11 cellular contexts compared by ENCODE assay signal in the genomic region with DNA sequence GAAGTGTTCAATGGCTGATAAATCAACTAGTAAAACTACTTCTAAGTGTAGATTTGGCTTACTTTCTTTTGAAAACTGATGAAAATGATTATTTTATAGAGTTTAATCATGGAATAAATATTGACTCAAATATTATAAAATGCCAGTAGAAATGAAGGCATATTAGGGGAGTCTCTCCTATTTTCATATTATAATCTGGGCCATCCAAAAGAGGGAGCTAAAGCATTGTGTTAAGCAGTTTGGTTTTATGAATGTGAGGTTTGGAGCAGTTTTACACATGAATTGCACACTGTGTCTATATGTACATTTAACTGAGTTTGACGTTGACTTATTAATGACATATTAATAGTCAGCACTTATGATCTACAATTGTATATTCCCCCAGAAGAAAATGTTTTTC. TPM values are rescaled to one million over a fixed set of nuclear protein-coding genes. Genes with fewer than 3 reads are reported as not detected.
DNase-seq lines count a peak whose midpoint lies in the region; ATAC-seq, FAIRE-seq and TF ChIP-seq lines count a peak whose summit lies in the region.
"Had no signal": no experiment of that assay in that cellular context is flagged by ENCODE, and none has a peak within 500 bp of the region (broad histone marks: within the 10 kb centered on the region; RNA-seq: fewer than 3 reads in every experiment).

No MANE protein-coding gene starts in this region.

- TF ChIP-seq CTCF in GM23338 (conservative IDR thresholded peaks at IDR 0.05; ENCODE audit: low read depth in 2 of 2) (peak; percentile 55 to 61), WTC11 (IDR thresholded peaks at IDR 0.05) (no peak), mucosa of descending colon (IDR thresholded peaks at IDR 0.05) (no peak)

- no peaks in the 10 kb centered on the region for H3K27me3 ChIP-seq in GM23338 (ENCODE audit: insufficient read depth)
- H3K27me3 ChIP-seq: Peyer's patch had no signal

- H3K4me2 ChIP-seq in GM23338, result no peak overlapping the region

- ATAC-seq in GM23338, result no peak
- ATAC-seq in WTC11, result no peak
- no peak for ATAC-seq in mucosa of descending colon
- ATAC-seq in GM19324 (IDR thresholded peaks at IDR 0.05; ENCODE audit: low FRiP score, unreplicated experiment), result no peak

- H3K4me1 Mint-ChIP-seq in GM23338, result no peaks in the 10 kb centered on the region
- H3K4me1 Mint-ChIP-seq in WTC11, result no peaks in the 10 kb centered on the region

- POLR2A ChIA-PET in WTC11 (lab: Charles Lee), result no interaction called here

- no peaks in the 10 kb centered on the region for H3F3A ChIP-seq in GM23338 (replicated peaks; ENCODE audit: low read depth)

- H3K27ac Mint-ChIP-seq in GM23338, result no peak overlapping the region
- no peak overlapping the region for H3K27ac Mint-ChIP-seq in WTC11

- H3K36me3 Mint-ChIP-seq in GM23338 (ENCODE audit: low read depth) (no peaks in the 10 kb centered on the region), WTC11 (no peaks in the 10 kb centered on the region)

- no peaks in the 10 kb centered on the region for H4K20me1 ChIP-seq in GM23338 (replicated peaks; ENCODE audit: insufficient read depth)

- H3K27ac ChIP-seq in GM23338 (ENCODE audit: low read depth), result no peak overlapping the region
- H3K27ac ChIP-seq: Peyer's patch had no signal

- FAIRE-seq in TTC549 (lab: Jason Lieb, UNC), result peak; percentile 80

- H3K9me2 ChIP-seq in GM23338 (ENCODE audit: insufficient read depth), result no peaks in the 10 kb centered on the region

- H3K9me3 Mint-ChIP-seq in GM23338 (no peaks in the 10 kb centered on the region), WTC11 (peaks cover 5% of the 10 kb centered on the region; the same call in 1 of the 2 replicates)

- no peak overlapping the region for H2AFZ ChIP-seq in GM23338

- H3K27me3 Mint-ChIP-seq in GM23338 (ENCODE audit: insufficient read depth, low read depth, poor library complexity), result no peaks in the 10 kb centered on the region
- no peaks in the 10 kb centered on the region for H3K27me3 Mint-ChIP-seq in WTC11 (ENCODE audit: low read depth)

- H3K4me3 Mint-ChIP-seq in GM23338 (no peak overlapping the region), WTC11 (no peak overlapping the region)

- CTCF ChIA-PET in WTC11 (lab: Charles Lee), result no interaction called here

- H3K4me3 ChIP-seq in GM23338 (no peak overlapping the region), mucosa of descending colon (no peak overlapping the region)
- H3K4me3 ChIP-seq: Peyer's patch had no signal

- intact Hi-C loops in mucosa of descending colon (cut with DNase I, micrococcal nuclease), result no loop called here

- H3K9me3 ChIP-seq in mucosa of descending colon, result peaks cover 36% of the 10 kb centered on the region
- H3K9me3 ChIP-seq: Peyer's patch had no signal

- DNase-seq in GM23338 (ENCODE audit: low spot score) (no peak), NCI-H146 treated with DMSO at 0.1 percent for 48 hours (lab: John Stamatoyannopoulos, UW; ENCODE audit: unreplicated experiment) (peak; percentile 27), left kidney (ENCODE audit: low read depth, low spot score) (peak; percentile 55), WTC11 (ENCODE audit: low spot score) (no peak), mucosa of descending colon (no peak), putamen (ENCODE audit: low spot score) (no peak)
- DNase-seq: activated T-cell treated with anti-CD3 and anti-CD28 coated beads for 4 hours, occipital lobe, Peyer's patch had no signal

- no peaks in the 10 kb centered on the region for H3K79me2 ChIP-seq in GM23338 (replicated peaks; ENCODE audit: insufficient read depth)

- 0 out of 2 replicates have a peak, but pooled peaks cover 3% of the 10 kb centered on the region for H3K4me1 ChIP-seq in GM23338 (ENCODE audit: insufficient read depth)
- H3K4me1 ChIP-seq in mucosa of descending colon (ENCODE audit: low read depth), result no peaks in the 10 kb centered on the region
- H3K4me1 ChIP-seq: Peyer's patch had no signal

- no peaks in the 10 kb centered on the region for H3K36me3 ChIP-seq in GM23338 (ENCODE audit: insufficient read depth)
- H3K36me3 ChIP-seq in mucosa of descending colon (ENCODE audit: low read depth), result no peaks in the 10 kb centered on the region
- H3K36me3 ChIP-seq: Peyer's patch had no signal

TF ChIP-seq in GM23338, 12 proteins besides CTCF, POLR2A, EP300 and RAD21 (continues in another document):
- TF ChIP-seq POLR2AphosphoS5 (IDR thresholded peaks at IDR 0.05; ENCODE audit: low read depth) (no peak), JUNB (IDR thresholded peaks at IDR 0.05; ENCODE audit: unreplicated experiment) (no peak)
- TF ChIP-seq, protein P1, sequence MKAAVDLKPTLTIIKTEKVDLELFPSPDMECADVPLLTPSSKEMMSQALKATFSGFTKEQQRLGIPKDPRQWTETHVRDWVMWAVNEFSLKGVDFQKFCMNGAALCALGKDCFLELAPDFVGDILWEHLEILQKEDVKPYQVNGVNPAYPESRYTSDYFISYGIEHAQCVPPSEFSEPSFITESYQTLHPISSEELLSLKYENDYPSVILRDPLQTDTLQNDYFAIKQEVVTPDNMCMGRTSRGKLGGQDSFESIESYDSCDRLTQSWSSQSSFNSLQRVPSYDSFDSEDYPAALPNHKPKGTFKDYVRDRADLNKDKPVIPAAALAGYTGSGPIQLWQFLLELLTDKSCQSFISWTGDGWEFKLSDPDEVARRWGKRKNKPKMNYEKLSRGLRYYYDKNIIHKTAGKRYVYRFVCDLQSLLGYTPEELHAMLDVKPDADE (IDR thresholded peaks at IDR 0.05), result no peak
- TF ChIP-seq, protein P2, sequence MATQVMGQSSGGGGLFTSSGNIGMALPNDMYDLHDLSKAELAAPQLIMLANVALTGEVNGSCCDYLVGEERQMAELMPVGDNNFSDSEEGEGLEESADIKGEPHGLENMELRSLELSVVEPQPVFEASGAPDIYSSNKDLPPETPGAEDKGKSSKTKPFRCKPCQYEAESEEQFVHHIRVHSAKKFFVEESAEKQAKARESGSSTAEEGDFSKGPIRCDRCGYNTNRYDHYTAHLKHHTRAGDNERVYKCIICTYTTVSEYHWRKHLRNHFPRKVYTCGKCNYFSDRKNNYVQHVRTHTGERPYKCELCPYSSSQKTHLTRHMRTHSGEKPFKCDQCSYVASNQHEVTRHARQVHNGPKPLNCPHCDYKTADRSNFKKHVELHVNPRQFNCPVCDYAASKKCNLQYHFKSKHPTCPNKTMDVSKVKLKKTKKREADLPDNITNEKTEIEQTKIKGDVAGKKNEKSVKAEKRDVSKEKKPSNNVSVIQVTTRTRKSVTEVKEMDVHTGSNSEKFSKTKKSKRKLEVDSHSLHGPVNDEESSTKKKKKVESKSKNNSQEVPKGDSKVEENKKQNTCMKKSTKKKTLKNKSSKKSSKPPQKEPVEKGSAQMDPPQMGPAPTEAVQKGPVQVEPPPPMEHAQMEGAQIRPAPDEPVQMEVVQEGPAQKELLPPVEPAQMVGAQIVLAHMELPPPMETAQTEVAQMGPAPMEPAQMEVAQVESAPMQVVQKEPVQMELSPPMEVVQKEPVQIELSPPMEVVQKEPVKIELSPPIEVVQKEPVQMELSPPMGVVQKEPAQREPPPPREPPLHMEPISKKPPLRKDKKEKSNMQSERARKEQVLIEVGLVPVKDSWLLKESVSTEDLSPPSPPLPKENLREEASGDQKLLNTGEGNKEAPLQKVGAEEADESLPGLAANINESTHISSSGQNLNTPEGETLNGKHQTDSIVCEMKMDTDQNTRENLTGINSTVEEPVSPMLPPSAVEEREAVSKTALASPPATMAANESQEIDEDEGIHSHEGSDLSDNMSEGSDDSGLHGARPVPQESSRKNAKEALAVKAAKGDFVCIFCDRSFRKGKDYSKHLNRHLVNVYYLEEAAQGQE (IDR thresholded peaks at IDR 0.05; ENCODE audit: unreplicated experiment), result no peak

TF ChIP-seq in WTC11, 78 proteins besides CTCF, POLR2A, EP300 and RAD21 (continues in another document):
- no peak for TF ChIP-seq CBFB (CRISPR knock-in tag; IDR thresholded peaks at IDR 0.05; ENCODE audit: low read depth)
- no peak for TF ChIP-seq FOXJ3 (CRISPR knock-in tag; IDR thresholded peaks at IDR 0.05; ENCODE audit: borderline replicate concordance)
- TF ChIP-seq TP53 (CRISPR knock-in tag; IDR thresholded peaks at IDR 0.05), result no peak
- TF ChIP-seq GABPB1 (CRISPR knock-in tag; IDR thresholded peaks at IDR 0.05), result no peak
- no peak for TF ChIP-seq GRHL2 (CRISPR knock-in tag; IDR thresholded peaks at IDR 0.05; ENCODE audit: insufficient replicate concordance, severe bottlenecking)
- no peak for TF ChIP-seq ATF1 (CRISPR knock-in tag; IDR thresholded peaks at IDR 0.05)
- TF ChIP-seq, protein P3, sequence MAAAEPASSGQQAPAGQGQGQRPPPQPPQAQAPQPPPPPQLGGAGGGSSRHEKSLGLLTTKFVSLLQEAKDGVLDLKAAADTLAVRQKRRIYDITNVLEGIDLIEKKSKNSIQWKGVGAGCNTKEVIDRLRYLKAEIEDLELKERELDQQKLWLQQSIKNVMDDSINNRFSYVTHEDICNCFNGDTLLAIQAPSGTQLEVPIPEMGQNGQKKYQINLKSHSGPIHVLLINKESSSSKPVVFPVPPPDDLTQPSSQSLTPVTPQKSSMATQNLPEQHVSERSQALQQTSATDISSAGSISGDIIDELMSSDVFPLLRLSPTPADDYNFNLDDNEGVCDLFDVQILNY (CRISPR knock-in tag; IDR thresholded peaks at IDR 0.05), result no peak
- no peak for TF ChIP-seq ZNF416 (CRISPR knock-in tag; IDR thresholded peaks at IDR 0.05)
- TF ChIP-seq NFATC4 (CRISPR knock-in tag; IDR thresholded peaks at IDR 0.05), result no peak
- TF ChIP-seq, protein P4, sequence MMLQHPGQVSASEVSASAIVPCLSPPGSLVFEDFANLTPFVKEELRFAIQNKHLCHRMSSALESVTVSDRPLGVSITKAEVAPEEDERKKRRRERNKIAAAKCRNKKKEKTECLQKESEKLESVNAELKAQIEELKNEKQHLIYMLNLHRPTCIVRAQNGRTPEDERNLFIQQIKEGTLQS (CRISPR knock-in tag; conservative IDR thresholded peaks at IDR 0.05), result no peak
- TF ChIP-seq, protein P5, sequence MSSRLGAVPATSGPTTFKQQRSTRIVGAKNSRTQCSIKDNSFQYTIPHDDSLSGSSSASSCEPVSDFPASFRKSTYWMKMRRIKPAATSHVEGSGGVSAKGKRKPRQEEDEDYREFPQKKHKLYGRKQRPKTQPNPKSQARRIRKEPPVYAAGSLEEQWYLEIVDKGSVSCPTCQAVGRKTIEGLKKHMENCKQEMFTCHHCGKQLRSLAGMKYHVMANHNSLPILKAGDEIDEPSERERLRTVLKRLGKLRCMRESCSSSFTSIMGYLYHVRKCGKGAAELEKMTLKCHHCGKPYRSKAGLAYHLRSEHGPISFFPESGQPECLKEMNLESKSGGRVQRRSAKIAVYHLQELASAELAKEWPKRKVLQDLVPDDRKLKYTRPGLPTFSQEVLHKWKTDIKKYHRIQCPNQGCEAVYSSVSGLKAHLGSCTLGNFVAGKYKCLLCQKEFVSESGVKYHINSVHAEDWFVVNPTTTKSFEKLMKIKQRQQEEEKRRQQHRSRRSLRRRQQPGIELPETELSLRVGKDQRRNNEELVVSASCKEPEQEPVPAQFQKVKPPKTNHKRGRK (CRISPR knock-in tag; IDR thresholded peaks at IDR 0.05; ENCODE audit: borderline replicate concordance), result no peak
- TF ChIP-seq GTF2I (CRISPR knock-in tag; conservative IDR thresholded peaks at IDR 0.05), result no peak

RNA-seq across cellular contexts. Expression of a gene that starts 17.4 kb away (rescaled TPM):
- total RNA-seq in GM23338 (2014; rRNA removed; shearing (Covaris generic)), result 0.31 TPM in 1 of 2 replicates, not detected in the other
- 0.26 and 0.33 TPM in 2 replicates for polyA plus RNA-seq in GM23338 (2016; fragmentation: Nextera tagmentation; extraction: Ambion mirVana)
- total RNA-seq in WTC11 (2021) (0.07 to 0.48 TPM (median 0.21 TPM) in 3 replicates), mucosa of descending colon (not detected)
- total RNA-seq: Peyer's patch had no signal

Comparison
In these comparisons a context has a peak if more than half of its experiments do, and no peak if none do; other contexts are left out.
1. DNase-seq: peak in NCI-H146 treated with DMSO at 0.1 percent for 48 hours (single experiment) and left kidney (single experiment); none in GM23338 (single experiment), WTC11 (single experiment), mucosa of descending colon (0 of 3) and putamen (single experiment).
2. CTCF ChIP-seq: peak in GM23338 (2 of 2); none in WTC11 (single experiment) and mucosa of descending colon (single experiment).